12 cellular contexts compared by ENCODE assay signal in the genomic region with DNA sequence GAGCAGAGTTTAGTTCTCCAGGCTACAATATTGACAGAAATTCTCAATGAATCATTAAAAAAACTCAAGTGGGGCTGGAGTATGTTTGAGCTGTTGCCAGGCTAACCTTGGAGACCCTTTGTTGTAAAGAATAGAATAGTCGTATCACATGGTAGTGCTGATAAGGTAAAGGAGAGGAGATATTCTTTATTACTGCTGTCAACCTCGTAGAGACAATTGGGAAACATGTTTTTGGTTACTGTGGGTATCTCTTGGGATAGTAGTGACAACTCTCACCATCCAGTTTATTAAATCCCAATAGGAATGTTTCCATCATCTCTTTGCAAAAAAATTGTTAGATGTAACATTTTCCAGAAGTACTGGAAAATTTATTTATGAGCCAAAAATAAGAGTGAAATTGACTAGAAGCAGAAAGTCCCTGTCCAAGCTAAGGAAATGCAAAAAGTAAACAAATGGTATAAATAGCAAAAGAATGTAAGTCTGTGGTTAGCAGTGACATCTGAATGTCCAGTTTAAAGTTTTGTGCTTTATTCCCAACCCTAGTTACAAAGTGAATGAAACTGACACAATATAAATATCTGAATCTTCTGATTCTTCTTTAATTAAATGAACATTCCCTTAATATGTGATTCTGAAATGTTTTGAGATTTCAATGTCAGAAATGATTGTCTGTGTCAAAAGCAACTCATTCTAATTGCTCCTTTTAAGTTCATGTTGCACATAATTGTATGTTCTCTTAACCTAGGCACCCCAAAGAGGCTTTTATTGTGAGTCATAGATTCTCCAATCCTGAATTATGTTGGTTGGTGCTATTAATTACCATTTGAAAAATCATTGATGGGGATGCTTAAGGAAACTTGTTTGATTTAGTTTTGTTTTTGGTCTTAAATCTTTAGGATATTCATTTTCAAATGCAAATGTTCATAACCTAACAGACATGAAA.
DNase-seq lines count a peak whose midpoint lies in the region; TF ChIP-seq lines count a peak whose summit lies in the region.
"Had no signal": no experiment of that assay in that cellular context is flagged by ENCODE, and none has a peak within 500 bp of the region (broad histone marks: within the 10 kb centered on the region; RNA-seq: fewer than 3 reads in every experiment).

No MANE protein-coding gene starts in this region.

- H3K4me1 ChIP-seq in fibroblast of lung (ENCODE audit: control insufficient read depth, extremely low read depth, insufficient read depth, low read length) = peaks cover 11% of the 10 kb centered on the region
- peaks cover 16% of the 10 kb centered on the region for H3K4me1 ChIP-seq in skeletal muscle satellite cell (ENCODE audit: control insufficient read depth, insufficient read depth, low read length)

- no peaks in the 10 kb centered on the region for H3K27me3 ChIP-seq in fibroblast of lung (ENCODE audit: control insufficient read depth, insufficient read depth, low read length)
- H3K27me3 ChIP-seq in skeletal muscle satellite cell (ENCODE audit: control insufficient read depth, insufficient read depth, low read length) = no peaks in the 10 kb centered on the region
- H3K27me3 ChIP-seq: heart left ventricle had no signal

- no peak for TF ChIP-seq CTCF in fibroblast of lung (conservative IDR thresholded peaks at IDR 0.05 in 1 of 2, IDR thresholded peaks at IDR 0.05 in 1 of 2; ENCODE audit: low read depth in 1 of 2, low read length in 2 of 2)

- H3K4me2 ChIP-seq in fibroblast of lung (ENCODE audit: extremely low read depth, insufficient read depth, low read length) = peak overlapping the region; percentile 28
- peak overlapping the region; percentile 18 for H3K4me2 ChIP-seq in skeletal muscle satellite cell (ENCODE audit: low read length)

- no peaks in the 10 kb centered on the region for H4K20me1 ChIP-seq in fibroblast of lung (ENCODE audit: control insufficient read depth, extremely low read depth, insufficient read depth, low read length)

- H3K27ac ChIP-seq in fibroblast of lung (ENCODE audit: insufficient read depth, low read length) = peak overlapping the region; percentile 8

- no peaks in the 10 kb centered on the region for H3K9me3 ChIP-seq in fibroblast of lung (ENCODE audit: control insufficient read depth, insufficient read depth, low read depth, low read length)
- H3K9me3 ChIP-seq in skeletal muscle satellite cell (replicated peaks; ENCODE audit: low read length) = no peaks in the 10 kb centered on the region
- H3K9me3 ChIP-seq: heart left ventricle had no signal

- H3K36me3 ChIP-seq in fibroblast of lung (ENCODE audit: control insufficient read depth, insufficient read depth, low read length) (no peaks in the 10 kb centered on the region), skeletal muscle satellite cell (ENCODE audit: insufficient read depth, low read length) (no peaks in the 10 kb centered on the region)
- H3K36me3 ChIP-seq: heart left ventricle had no signal

- no peak overlapping the region for H3K9ac ChIP-seq in fibroblast of lung (ENCODE audit: insufficient read depth, low read length)
- no peak overlapping the region for H3K9ac ChIP-seq in skeletal muscle satellite cell (ENCODE audit: low read depth, low read length)

- H3K4me3 ChIP-seq in fibroblast of lung (replicated peaks in 1 of 4; ENCODE audit: control extremely low read depth in 1 of 4, insufficient read depth in 1 of 4, low read depth in 3 of 4, low read length in 4 of 4) (no peak overlapping the region), skeletal muscle satellite cell (ENCODE audit: low read length) (peak overlapping the region; percentile 16)
- H3K4me3 ChIP-seq: heart left ventricle had no signal

- DNase-seq in NCI-H1417 (lab: John Stamatoyannopoulos, UW) (peak in 2 of 3 experiments; percentile 5 to 66), NCI-H1417 treated with DMSO at 0.1 percent for 48 hours (lab: John Stamatoyannopoulos, UW) (no peak), NCI-H748 treated with DMSO at 0.1 percent for 48 hours (lab: John Stamatoyannopoulos, UW) (peak; percentile 38), fibroblast of lung (ENCODE audit: low read depth in 2 of 2) (peak; percentile 54 to 77), NCI-H524 (lab: John Stamatoyannopoulos, UW) (no peak), COR-L47 (lab: John Stamatoyannopoulos, UW) (no peak)
- no peak for DNase-seq in activated CD4-positive, alpha-beta T cell treated with anti-CD3 and anti-CD28 coated beads for 4 hours
- DNase-seq: 8988T, cerebellar nuclear complex, heart left ventricle, posterior cingulate gyrus had no signal

- H2AFZ ChIP-seq in fibroblast of lung (ENCODE audit: low read length) = no peak overlapping the region

- H3K79me2 ChIP-seq in fibroblast of lung (ENCODE audit: control insufficient read depth, insufficient read depth, low read length) = no peaks in the 10 kb centered on the region

Comparison
In these comparisons a context has a peak if more than half of its experiments do, and no peak if none do; other contexts are left out.
1. DNase-seq: peak in NCI-H1417 (2 of 3), NCI-H748 treated with DMSO at 0.1 percent for 48 hours (single experiment) and fibroblast of lung (2 of 2); none in NCI-H1417 treated with DMSO at 0.1 percent for 48 hours (single experiment), activated CD4-positive, alpha-beta T cell treated with anti-CD3 and anti-CD28 coated beads for 4 hours (0 of 2), NCI-H524 (0 of 2) and COR-L47 (single experiment).